Comparison of ENCODE assay signal across 13 cellular contexts in genomic region chr14:50740858-50741257, GRCh38.
DNase-seq lines count a peak whose midpoint lies in the region; ATAC-seq, FAIRE-seq and TF ChIP-seq lines count a peak whose summit lies in the region.
"Had no signal": no experiment of that assay in that cellular context is flagged by ENCODE, and none has a peak within 500 bp of the region (broad histone marks: within the 10 kb centered on the region; RNA-seq: fewer than 3 reads in every experiment).

No MANE protein-coding gene starts in this region.

- no peak for TF ChIP-seq EP300 in GM12878 (IDR thresholded peaks at IDR 0.05; ENCODE audit: borderline replicate concordance in 1 of 2, control insufficient read depth in 1 of 2, low read depth in 2 of 2, low read length in 2 of 2)

- no peak overlapping the region for H4K8ac ChIP-seq in trophoblast cell (ENCODE audit: low read depth, low read length)

- H3K79me1 ChIP-seq in trophoblast cell (ENCODE audit: low read length): peaks cover 2% of the 10 kb centered on the region

- H3K79me2 ChIP-seq in MM.1S (ENCODE audit: low read length) (no peaks in the 10 kb centered on the region), GM12878 (ENCODE audit: control insufficient read depth, insufficient read depth, low read length) (no peaks in the 10 kb centered on the region), trophoblast cell (ENCODE audit: control insufficient read depth, insufficient read depth, low read length, poor library complexity) (no peaks in the 10 kb centered on the region)

- in situ Hi-C loops in GM12878 (cut with MboI): no loop called here

- H3K4me3 ChIP-seq in MM.1S (ENCODE audit: low read length) (no peak overlapping the region), GM12878 (no peak overlapping the region), trophoblast cell (ENCODE audit: low read depth, low read length) (no peak overlapping the region)
- H3K4me3 ChIP-seq: skin epidermis had no signal

- no peaks in the 10 kb centered on the region for H3K27me3 Mint-ChIP-seq in osteocyte (ENCODE audit: unreplicated experiment)

- no peak overlapping the region for H2BK12ac ChIP-seq in trophoblast cell (ENCODE audit: low read length)

- no peak overlapping the region for H2BK5ac ChIP-seq in trophoblast cell (ENCODE audit: low read depth, low read length, poor library complexity)

- no peak overlapping the region for H3K4ac ChIP-seq in trophoblast cell (ENCODE audit: low read depth, low read length)

- ATAC-seq in GM12878 (no peak), GM21529 (IDR thresholded peaks at IDR 0.05; ENCODE audit: unreplicated experiment) (no peak)

- H3K4me1 ChIP-seq in MM.1S (ENCODE audit: low read length): peaks cover 13% of the 10 kb centered on the region; the same call in 1 of the 2 replicates
- H3K4me1 ChIP-seq in GM12878 (ENCODE audit: control insufficient read depth, insufficient read depth, low read length): peaks cover 35% of the 10 kb centered on the region
- no peaks in the 10 kb centered on the region for H3K4me1 ChIP-seq in trophoblast cell (ENCODE audit: control insufficient read depth in 1 of 2, insufficient read depth in 2 of 2, low read length in 2 of 2)

- no peak overlapping the region for H4K12ac ChIP-seq in trophoblast cell (ENCODE audit: low read depth, low read length)

- H3K27ac ChIP-seq in MM.1S (ENCODE audit: low read length) (peak overlapping the region; percentile 70; the same call in 1 of the 2 replicates), GM12878 (ENCODE audit: control insufficient read depth, insufficient read depth) (peak overlapping the region; percentile 54), trophoblast cell (ENCODE audit: low read depth, low read length) (no peak overlapping the region)
- H3K27ac ChIP-seq: 22Rv1 had no signal

- H4K91ac ChIP-seq in trophoblast cell (ENCODE audit: low read depth, low read length): no peak overlapping the region

- intact Hi-C loops in GM12878 (cut with micrococcal nuclease; ENCODE audit: unreplicated experiment): no loop called here

- H3K9me3 ChIP-seq in MM.1S (replicated peaks; ENCODE audit: insufficient read depth, low read length) (no peaks in the 10 kb centered on the region), GM12878 (replicated peaks; ENCODE audit: control insufficient read depth, insufficient read depth, low read length) (no peaks in the 10 kb centered on the region), trophoblast cell (ENCODE audit: insufficient read depth, low read depth, low read length) (no peaks in the 10 kb centered on the region)

- H3K4me1 Mint-ChIP-seq in osteocyte (ENCODE audit: unreplicated experiment): peaks cover 34% of the 10 kb centered on the region

- H2AFZ ChIP-seq in MM.1S (ENCODE audit: low read length) (no peak overlapping the region), GM12878 (ENCODE audit: control insufficient read depth, low read depth, low read length) (no peak overlapping the region), trophoblast cell (ENCODE audit: insufficient read depth, low read length, poor library complexity) (no peak overlapping the region)

- DNase-seq in DMS 273 (lab: John Stamatoyannopoulos, UW; ENCODE audit: unreplicated experiment) (peak; percentile 3), DMS 273 treated with DMSO at 0.1 percent for 48 hours (lab: John Stamatoyannopoulos, UW) (no peak), MM.1S (no peak), GM12878 (ENCODE audit: low read depth, low spot score) (no peak), osteocyte (ENCODE audit: extremely low spot score, unreplicated experiment) (no peak), DMS153 treated with DMSO at 0.1 percent for 48 hours (lab: John Stamatoyannopoulos, UW; ENCODE audit: unreplicated experiment) (no peak), trophoblast cell (no peak)
- DNase-seq: glutamatergic neuron, KBM-7, NCI-H526 had no signal

- H3K14ac ChIP-seq in trophoblast cell (ENCODE audit: low read length): no peak overlapping the region

- H3K36me3 ChIP-seq in MM.1S (replicated peaks; ENCODE audit: insufficient read depth, low read length) (no peaks in the 10 kb centered on the region), GM12878 (ENCODE audit: control insufficient read depth in 2 of 2, insufficient read depth in 2 of 2, low read length in 1 of 2) (peaks cover 7 to 42% of the 10 kb centered on the region in 2 experiments), trophoblast cell (ENCODE audit: control insufficient read depth in 1 of 2, insufficient read depth in 2 of 2, low read length in 2 of 2) (peaks cover 3% of the 10 kb centered on the region in 2 experiments)

- H2AK5ac ChIP-seq in trophoblast cell (ENCODE audit: low read length): no peak overlapping the region

- CTCF ChIA-PET in GM12878 (lab: Yijun Ruan, JAX): interaction anchor here (1.0 to 2.4 kb wide), 4 partner anchors 26 to 121 kb away, joined by 3 to 10 read pairs (median 6); no protein-coding TSS in a partner anchor

- FAIRE-seq in GM12878 (lab: Jason Lieb, UNC): no peak

- peak overlapping the region; percentile 93 for H3K27ac Mint-ChIP-seq in osteocyte (ENCODE audit: unreplicated experiment)

- H4K20me1 ChIP-seq in MM.1S (ENCODE audit: insufficient read depth, low read length) (no peaks in the 10 kb centered on the region), GM12878 (ENCODE audit: control insufficient read depth, insufficient read depth) (no peaks in the 10 kb centered on the region)

- H3K18ac ChIP-seq in trophoblast cell (ENCODE audit: low read length): no peak overlapping the region

- H3K4me3 Mint-ChIP-seq in osteocyte (ENCODE audit: unreplicated experiment): no peak overlapping the region

- no peak overlapping the region for H3K23ac ChIP-seq in trophoblast cell (ENCODE audit: low read length)

- H3K9ac ChIP-seq in MM.1S (ENCODE audit: low read length) (no peak overlapping the region; the same call in 1 of the 2 replicates), GM12878 (ENCODE audit: control insufficient read depth, insufficient read depth, low read length) (no peak overlapping the region), trophoblast cell (ENCODE audit: low read length) (no peak overlapping the region)

- H3K9me2 ChIP-seq in MM.1S (replicated peaks; ENCODE audit: insufficient read depth, low read length): no peaks in the 10 kb centered on the region

- RAD21 ChIA-PET in GM12878 (lab: Charles Lee; ENCODE audit: unreplicated experiment): interaction anchor here (0.9 to 3.6 kb wide), 6 partner anchors 10 to 119 kb away, joined by 3 to 24 read pairs (median 4); no protein-coding TSS in a partner anchor

- TF ChIP-seq RAD21 in GM12878 (IDR thresholded peaks at IDR 0.05; ENCODE audit: insufficient read depth, low read depth, low read length): no peak

- no peak for TF ChIP-seq CTCF in MM.1S (IDR thresholded peaks at IDR 0.05; ENCODE audit: low read length)
- TF ChIP-seq CTCF in GM12878 (IDR thresholded peaks at IDR 0.05 in 2 of 3, conservative IDR thresholded peaks at IDR 0.05 in 1 of 3; ENCODE audit: control insufficient read depth in 2 of 3, extremely low read depth in 1 of 3, insufficient read depth in 1 of 3, low read depth in 3 of 3, low read length in 3 of 3): no peak
- TF ChIP-seq CTCF in osteocyte (IDR thresholded peaks at IDR 0.05): no peak

- H3K9me3 Mint-ChIP-seq in osteocyte (ENCODE audit: unreplicated experiment): no peaks in the 10 kb centered on the region

- peak overlapping the region; percentile 27; the same call in 1 of the 2 replicates for H3K4me2 ChIP-seq in MM.1S (ENCODE audit: low read depth, low read length)
- no peak overlapping the region for H3K4me2 ChIP-seq in GM12878 (ENCODE audit: control insufficient read depth, insufficient read depth)
- H3K4me2 ChIP-seq in trophoblast cell (ENCODE audit: low read length): no peak overlapping the region

- peaks cover 10% of the 10 kb centered on the region; the same call in 1 of the 2 replicates for H3F3A ChIP-seq in MM.1S (ENCODE audit: insufficient read depth, low read length)

- BruUV-seq in GM12878 (replicated peaks; lab: Mats Ljungman, UMichigan): no TSS peak

- POLR2A ChIA-PET in GM12878 (lab: Charles Lee): interaction anchor here (1.2 to 1.4 kb wide), 2 partner anchors 35 to 89 kb away, joined by 3 read pairs; no protein-coding TSS in a partner anchor

- SMC1A ChIA-PET in GM12878 (lab: Charles Lee; ENCODE audit: uncharacterized antibody, unreplicated experiment): interaction anchor here (0.8 to 3.8 kb wide), 15 partner anchors 9 to 119 kb away, joined by 3 to 40 read pairs (median 5); no protein-coding TSS in a partner anchor

- H2BK120ac ChIP-seq in trophoblast cell (ENCODE audit: insufficient read depth, low read length, poor library complexity): no peak overlapping the region

- no peaks in the 10 kb centered on the region for H3K27me3 ChIP-seq in MM.1S (replicated peaks; ENCODE audit: insufficient read depth, low read length)
- no peaks in the 10 kb centered on the region for H3K27me3 ChIP-seq in GM12878 (replicated peaks in 1 of 2; ENCODE audit: control insufficient read depth in 2 of 2, insufficient read depth in 2 of 2, low read length in 1 of 2)
- no peaks in the 10 kb centered on the region for H3K27me3 ChIP-seq in trophoblast cell (ENCODE audit: insufficient read depth, low read length)

- TF ChIP-seq POLR2A in GM12878 (IDR thresholded peaks at IDR 0.05; ENCODE audit: low read depth, low read length): no peak

- H3K36me3 Mint-ChIP-seq in osteocyte (ENCODE audit: unreplicated experiment): peaks cover 18% of the 10 kb centered on the region

TF ChIP-seq in GM12878, 131 proteins besides CTCF, POLR2A, EP300 and RAD21:
- TF ChIP-seq GABPA (IDR thresholded peaks at IDR 0.05; ENCODE audit: low read depth) (no peak), RAD51 (IDR thresholded peaks at IDR 0.05) (no peak), BACH1 (IDR thresholded peaks at IDR 0.05; ENCODE audit: borderline replicate concordance) (no peak), ATF7 (IDR thresholded peaks at IDR 0.05; ENCODE audit: low read depth) (no peak), CREB1 (IDR thresholded peaks at IDR 0.05; ENCODE audit: low read depth) (no peak), NRF1 (conservative IDR thresholded peaks at IDR 0.05; ENCODE audit: low read depth, low read length) (no peak), YY1 (IDR thresholded peaks at IDR 0.05; ENCODE audit: low read depth, low read length) (no peak)
